ENCODE assay signal across 1 cellular context in the genomic region with DNA sequence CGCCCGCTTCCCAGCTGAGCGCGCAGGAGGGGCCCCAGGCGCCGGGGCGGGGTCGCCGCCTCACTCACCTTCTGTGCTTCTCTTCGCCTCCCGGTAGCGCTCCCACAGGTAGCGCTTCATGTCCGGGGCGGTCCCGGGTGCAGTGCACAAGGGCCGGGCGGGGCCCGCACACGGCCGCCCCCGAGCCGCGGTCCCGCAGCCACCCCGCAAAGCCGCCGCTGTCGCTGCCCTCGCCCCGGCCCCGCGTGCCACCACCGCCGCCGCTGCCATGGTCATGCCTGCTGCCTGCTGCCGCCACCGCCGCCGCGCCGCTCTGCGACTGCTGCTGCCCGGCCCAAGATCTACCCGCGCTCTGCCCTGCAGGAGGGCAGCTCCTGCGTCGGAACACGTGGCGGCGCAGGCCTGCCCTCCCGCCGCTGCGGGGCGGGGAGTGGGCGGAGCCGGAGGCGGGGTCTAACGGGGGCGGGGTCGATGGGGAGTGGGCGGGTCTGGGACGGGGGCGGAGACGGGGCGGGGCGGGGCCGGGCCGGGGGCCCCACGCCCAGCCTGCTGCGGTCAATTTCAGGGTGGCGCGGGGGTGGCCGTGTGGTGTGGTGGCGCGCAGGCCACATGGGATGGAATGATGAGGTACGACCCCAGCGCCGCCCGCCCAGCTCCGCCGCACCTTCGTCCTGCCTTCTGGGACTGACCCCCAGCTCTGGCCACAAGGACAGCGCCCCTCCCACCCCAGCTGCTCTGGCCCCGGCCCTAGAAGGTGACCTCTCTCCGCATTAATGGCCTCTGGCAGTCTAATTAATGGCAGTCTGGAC.
TF ChIP-seq lines count a peak whose summit lies in the region.

TSS of gene NT5DC3 (minus strand) at position 354 of the 809 bp plus-strand sequence. CDS start at position 276, 78 bp downstream.

TF ChIP-seq in HepG2, 621 proteins besides CTCF, POLR2A, EP300 and RAD21 (continued from another document and continues in another):
- 0 out of 2 replicates have a peak, but pooled peaks have one; percentile 68 for TF ChIP-seq IRX3 (CRISPR knock-in tag; IDR thresholded peaks at IDR 0.05; ENCODE audit: borderline replicate concordance, low read depth)
- TF ChIP-seq, protein P1, sequence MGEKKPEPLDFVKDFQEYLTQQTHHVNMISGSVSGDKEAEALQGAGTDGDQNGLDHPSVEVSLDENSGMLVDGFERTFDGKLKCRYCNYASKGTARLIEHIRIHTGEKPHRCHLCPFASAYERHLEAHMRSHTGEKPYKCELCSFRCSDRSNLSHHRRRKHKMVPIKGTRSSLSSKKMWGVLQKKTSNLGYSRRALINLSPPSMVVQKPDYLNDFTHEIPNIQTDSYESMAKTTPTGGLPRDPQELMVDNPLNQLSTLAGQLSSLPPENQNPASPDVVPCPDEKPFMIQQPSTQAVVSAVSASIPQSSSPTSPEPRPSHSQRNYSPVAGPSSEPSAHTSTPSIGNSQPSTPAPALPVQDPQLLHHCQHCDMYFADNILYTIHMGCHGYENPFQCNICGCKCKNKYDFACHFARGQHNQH (CRISPR knock-in tag; IDR thresholded peaks at IDR 0.05) = peak; percentile 40
- no peak for TF ChIP-seq MIER2 (CRISPR knock-in tag; IDR thresholded peaks at IDR 0.05)
- TF ChIP-seq ZNF619 (CRISPR knock-in tag; IDR thresholded peaks at IDR 0.05) = no peak
- TF ChIP-seq GABPA (IDR thresholded peaks at IDR 0.05; ENCODE audit: low read depth, low read length) = no peak
- TF ChIP-seq GABPA (CRISPR knock-in tag; IDR thresholded peaks at IDR 0.05; ENCODE audit: low read depth) = no peak
- TF ChIP-seq ZNF446 (CRISPR knock-in tag; IDR thresholded peaks at IDR 0.05) = no peak
- TF ChIP-seq MYNN (CRISPR knock-in tag; IDR thresholded peaks at IDR 0.05; ENCODE audit: low read depth) = no peak
- no peak for TF ChIP-seq ATF1 (CRISPR knock-in tag; IDR thresholded peaks at IDR 0.05)
- TF ChIP-seq RFXAP (CRISPR knock-in tag; IDR thresholded peaks at IDR 0.05; ENCODE audit: borderline replicate concordance) = peak; percentile 8; the same call in 1 of the 2 replicates
- TF ChIP-seq BORCS8-MEF2B (CRISPR knock-in tag; IDR thresholded peaks at IDR 0.05) = peak; percentile 84; the same call in 1 of the 2 replicates
- TF ChIP-seq HNF1B (CRISPR knock-in tag; IDR thresholded peaks at IDR 0.05) = no peak
- no peak for TF ChIP-seq KDM3A (CRISPR knock-in tag; IDR thresholded peaks at IDR 0.05; ENCODE audit: low read depth)
- TF ChIP-seq ZSCAN21 (CRISPR knock-in tag; IDR thresholded peaks at IDR 0.05; ENCODE audit: borderline replicate concordance) = peak; percentile 93
- no peak for TF ChIP-seq SNAPC2 (CRISPR knock-in tag; IDR thresholded peaks at IDR 0.05)
- TF ChIP-seq GPN1 (CRISPR knock-in tag; IDR thresholded peaks at IDR 0.05; ENCODE audit: borderline replicate concordance) = no peak
- no peak for TF ChIP-seq MED8 (CRISPR knock-in tag; IDR thresholded peaks at IDR 0.05; ENCODE audit: insufficient replicate concordance)
- TF ChIP-seq ZNF670 (CRISPR knock-in tag; IDR thresholded peaks at IDR 0.05; ENCODE audit: borderline replicate concordance) = no peak
- no peak for TF ChIP-seq NAIF1 (CRISPR knock-in tag; IDR thresholded peaks at IDR 0.05; ENCODE audit: borderline replicate concordance)
- no peak for TF ChIP-seq ZNF296 (CRISPR knock-in tag; conservative IDR thresholded peaks at IDR 0.05)
- TF ChIP-seq RCOR2 (CRISPR knock-in tag; IDR thresholded peaks at IDR 0.05) = no peak
- no peak for TF ChIP-seq ZNF10 (CRISPR knock-in tag; IDR thresholded peaks at IDR 0.05; ENCODE audit: borderline replicate concordance, low read depth)
- TF ChIP-seq KAT8 (CRISPR knock-in tag; IDR thresholded peaks at IDR 0.05) = no peak
- TF ChIP-seq MTF1 (CRISPR knock-in tag; IDR thresholded peaks at IDR 0.05) = no peak
- TF ChIP-seq, protein P2, sequence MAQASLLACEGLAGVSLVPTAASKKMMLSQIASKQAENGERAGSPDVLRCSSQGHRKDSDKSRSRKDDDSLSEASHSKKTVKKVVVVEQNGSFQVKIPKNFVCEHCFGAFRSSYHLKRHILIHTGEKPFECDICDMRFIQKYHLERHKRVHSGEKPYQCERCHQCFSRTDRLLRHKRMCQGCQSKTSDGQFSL (CRISPR knock-in tag; IDR thresholded peaks at IDR 0.05) = no peak
- no peak for TF ChIP-seq RFX5 (IDR thresholded peaks at IDR 0.05; ENCODE audit: low read depth, low read length)
- no peak for TF ChIP-seq SMC3 (IDR thresholded peaks at IDR 0.05; ENCODE audit: low read length)
- peak; percentile 88; the same call in 1 of the 2 replicates for TF ChIP-seq CENPT (CRISPR knock-in tag; IDR thresholded peaks at IDR 0.05; ENCODE audit: low read depth)
- 0 out of 2 replicates have a peak, but pooled peaks have one; percentile 7 for TF ChIP-seq FOXO1 (CRISPR knock-in tag; IDR thresholded peaks at IDR 0.05)
- TF ChIP-seq ZNF451 (CRISPR knock-in tag; IDR thresholded peaks at IDR 0.05) = no peak; the same call in 1 of the 2 replicates
- TF ChIP-seq NONO (IDR thresholded peaks at IDR 0.05) = no peak
- TF ChIP-seq NONO (CRISPR knock-in tag; conservative IDR thresholded peaks at IDR 0.05) = peak; percentile 67
- no peak for TF ChIP-seq NFKBIZ (CRISPR knock-in tag; IDR thresholded peaks at IDR 0.05)
- TF ChIP-seq TBX3 (IDR thresholded peaks at IDR 0.05; ENCODE audit: borderline replicate concordance) = no peak
- no peak for TF ChIP-seq SSRP1 (CRISPR knock-in tag; IDR thresholded peaks at IDR 0.05)
- no peak for TF ChIP-seq GPBP1L1 (CRISPR knock-in tag; IDR thresholded peaks at IDR 0.05)
- TF ChIP-seq ZNF543 (CRISPR knock-in tag; IDR thresholded peaks at IDR 0.05) = no peak
- TF ChIP-seq MEF2D (CRISPR knock-in tag; IDR thresholded peaks at IDR 0.05) = peak; percentile 27; the same call in 1 of the 2 replicates
- TF ChIP-seq ZNF773 (CRISPR knock-in tag; IDR thresholded peaks at IDR 0.05; ENCODE audit: borderline replicate concordance) = no peak
- TF ChIP-seq AGO1 (IDR thresholded peaks at IDR 0.05; ENCODE audit: low read depth, low read length, poor library complexity, severe bottlenecking) = no peak
- TF ChIP-seq, protein P3, sequence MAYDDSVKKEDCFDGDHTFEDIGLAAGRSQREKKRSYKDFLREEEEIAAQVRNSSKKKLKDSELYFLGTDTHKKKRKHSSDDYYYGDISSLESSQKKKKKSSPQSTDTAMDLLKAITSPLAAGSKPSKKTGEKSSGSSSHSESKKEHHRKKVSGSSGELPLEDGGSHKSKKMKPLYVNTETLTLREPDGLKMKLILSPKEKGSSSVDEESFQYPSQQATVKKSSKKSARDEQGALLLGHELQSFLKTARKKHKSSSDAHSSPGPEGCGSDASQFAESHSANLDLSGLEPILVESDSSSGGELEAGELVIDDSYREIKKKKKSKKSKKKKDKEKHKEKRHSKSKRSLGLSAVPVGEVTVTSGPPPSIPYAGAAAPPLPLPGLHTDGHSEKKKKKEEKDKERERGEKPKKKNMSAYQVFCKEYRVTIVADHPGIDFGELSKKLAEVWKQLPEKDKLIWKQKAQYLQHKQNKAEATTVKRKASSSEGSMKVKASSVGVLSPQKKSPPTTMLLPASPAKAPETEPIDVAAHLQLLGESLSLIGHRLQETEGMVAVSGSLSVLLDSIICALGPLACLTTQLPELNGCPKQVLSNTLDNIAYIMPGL (CRISPR knock-in tag; IDR thresholded peaks at IDR 0.05; ENCODE audit: borderline replicate concordance in 1 of 2, low read depth in 1 of 2) = 0 out of 4 replicates have a peak, but pooled peaks of 1 of the 2 experiments have one; percentile 8
- no peak for TF ChIP-seq ZNF75D (CRISPR knock-in tag; IDR thresholded peaks at IDR 0.05; ENCODE audit: borderline replicate concordance)
- no peak for TF ChIP-seq HNF4A (CRISPR knock-in tag; IDR thresholded peaks at IDR 0.05)
- TF ChIP-seq ZNF20 (CRISPR knock-in tag; IDR thresholded peaks at IDR 0.05) = no peak
- TF ChIP-seq STAG1 (CRISPR knock-in tag; IDR thresholded peaks at IDR 0.05) = no peak
- TF ChIP-seq U2AF1 (optimal IDR thresholded peaks at IDR 0.05; ENCODE audit: low read depth, low read length) = no peak
- TF ChIP-seq ARHGAP35 (CRISPR knock-in tag; IDR thresholded peaks at IDR 0.05; ENCODE audit: borderline replicate concordance) = no peak
- TF ChIP-seq, protein P4, sequence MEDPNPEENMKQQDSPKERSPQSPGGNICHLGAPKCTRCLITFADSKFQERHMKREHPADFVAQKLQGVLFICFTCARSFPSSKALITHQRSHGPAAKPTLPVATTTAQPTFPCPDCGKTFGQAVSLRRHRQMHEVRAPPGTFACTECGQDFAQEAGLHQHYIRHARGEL (CRISPR knock-in tag; IDR thresholded peaks at IDR 0.05) = no peak
- TF ChIP-seq ZBTB21 (CRISPR knock-in tag; IDR thresholded peaks at IDR 0.05) = no peak
- no peak for TF ChIP-seq ZNF770 (CRISPR knock-in tag; IDR thresholded peaks at IDR 0.05)
- TF ChIP-seq, protein P5, sequence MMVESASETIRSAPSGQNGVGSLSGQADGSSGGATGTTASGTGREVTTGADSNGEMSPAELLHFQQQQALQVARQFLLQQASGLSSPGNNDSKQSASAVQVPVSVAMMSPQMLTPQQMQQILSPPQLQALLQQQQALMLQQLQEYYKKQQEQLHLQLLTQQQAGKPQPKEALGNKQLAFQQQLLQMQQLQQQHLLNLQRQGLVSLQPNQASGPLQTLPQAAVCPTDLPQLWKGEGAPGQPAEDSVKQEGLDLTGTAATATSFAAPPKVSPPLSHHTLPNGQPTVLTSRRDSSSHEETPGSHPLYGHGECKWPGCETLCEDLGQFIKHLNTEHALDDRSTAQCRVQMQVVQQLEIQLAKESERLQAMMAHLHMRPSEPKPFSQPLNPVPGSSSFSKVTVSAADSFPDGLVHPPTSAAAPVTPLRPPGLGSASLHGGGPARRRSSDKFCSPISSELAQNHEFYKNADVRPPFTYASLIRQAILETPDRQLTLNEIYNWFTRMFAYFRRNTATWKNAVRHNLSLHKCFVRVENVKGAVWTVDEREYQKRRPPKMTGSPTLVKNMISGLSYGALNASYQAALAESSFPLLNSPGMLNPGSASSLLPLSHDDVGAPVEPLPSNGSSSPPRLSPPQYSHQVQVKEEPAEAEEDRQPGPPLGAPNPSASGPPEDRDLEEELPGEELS (CRISPR knock-in tag; IDR thresholded peaks at IDR 0.05) = no peak
- TF ChIP-seq TAF15 (IDR thresholded peaks at IDR 0.05; ENCODE audit: low read depth, low read length, poor library complexity, severe bottlenecking) = no peak
- TF ChIP-seq AFF4 (CRISPR knock-in tag; IDR thresholded peaks at IDR 0.05) = no peak
- no peak for TF ChIP-seq ZNF337 (CRISPR knock-in tag; IDR thresholded peaks at IDR 0.05; ENCODE audit: borderline replicate concordance, low read depth)
- no peak for TF ChIP-seq ZNF564 (CRISPR knock-in tag; IDR thresholded peaks at IDR 0.05)
- no peak for TF ChIP-seq HOXD1 (CRISPR knock-in tag; IDR thresholded peaks at IDR 0.05)
